ENCODE assay signal across 10 cellular contexts in genomic region chr1:6496360-6496704, GRCh38. TPM values are rescaled to one million over a fixed set of nuclear protein-coding genes. Genes with fewer than 3 reads are reported as not detected.
DNase-seq lines count a peak whose midpoint lies in the region; ATAC-seq and TF ChIP-seq lines count a peak whose summit lies in the region.
"Had no signal": no experiment of that assay in that cellular context is flagged by ENCODE, and none has a peak within 500 bp of the region (broad histone marks: within the 10 kb centered on the region; RNA-seq: fewer than 3 reads in every experiment).

No MANE protein-coding gene starts in this region.

- peak overlapping the region; percentile 83 for H2AFZ ChIP-seq in neuronal stem cell (ENCODE audit: low read length)

- H2BK120ac ChIP-seq in neuronal stem cell (ENCODE audit: low read depth, low read length) = no peak overlapping the region

- no peak overlapping the region for H3K27ac ChIP-seq in neuronal stem cell (replicated peaks; ENCODE audit: low read length)

- no peak overlapping the region for H2BK5ac ChIP-seq in neuronal stem cell (ENCODE audit: low read length)

- H3K4me3 ChIP-seq in fibroblast of pulmonary artery (replicated peaks; ENCODE audit: low read depth, low read length) = peak overlapping the region; percentile 67
- peak overlapping the region; percentile 62 to 86 for H3K4me3 ChIP-seq in neuronal stem cell (ENCODE audit: low read length in 2 of 2)

- no peak overlapping the region for H3K18ac ChIP-seq in neuronal stem cell (ENCODE audit: low read length)

- H3K4me2 ChIP-seq in neuronal stem cell (ENCODE audit: insufficient read depth, low read length, poor library complexity, severe bottlenecking) = peak overlapping the region; percentile 92

- no peaks in the 10 kb centered on the region for H3K9me3 ChIP-seq in neuronal stem cell (replicated peaks in 1 of 2; ENCODE audit: control insufficient read depth in 2 of 2, insufficient read depth in 1 of 2, low read depth in 1 of 2, low read length in 2 of 2)

- intact Hi-C loops in Calu3 (cut with micrococcal nuclease; ENCODE audit: unreplicated experiment) = no loop called here
- intact Hi-C loops in activated CD4-positive, alpha-beta memory T cell treated with anti-CD3 and anti-CD28 coated beads for 36 hours (cut with micrococcal nuclease) = no loop called here

- H3K36me3 ChIP-seq in neuronal stem cell (replicated peaks in 1 of 2; ENCODE audit: control insufficient read depth in 2 of 2, insufficient read depth in 2 of 2, low read length in 2 of 2) = no peaks in the 10 kb centered on the region

- WGBS in neuronal stem cell (ENCODE audit: extremely low coverage in 2 of 2, insufficient read length in 2 of 2, insufficient replicate concordance in 1 of 2), 2 donors = no CpG with 5 or more reads among the region's 13 CpGs

- no peak overlapping the region for H3K14ac ChIP-seq in neuronal stem cell (ENCODE audit: low read length)

- ATAC-seq in T-cell (replicated peaks in 1 of 4) = no peak

- H3K27me3 ChIP-seq in neuronal stem cell (ENCODE audit: control insufficient read depth in 3 of 3, insufficient read depth in 3 of 3, low read depth in 1 of 3, low read length in 3 of 3) = peaks cover 0 to 17% (median 16%) of the 10 kb centered on the region in 3 experiments

- peaks cover 7% of the 10 kb centered on the region for H3K4me1 Mint-ChIP-seq in Calu3 (ENCODE audit: low read depth, unreplicated experiment)
- H3K4me1 Mint-ChIP-seq in T-cell = peaks cover 24 to 41% (median 28%) of the 10 kb centered on the region in 3 donors
- peaks cover 17% of the 10 kb centered on the region for H3K4me1 Mint-ChIP-seq in activated CD4-positive, alpha-beta memory T cell treated with anti-CD3 and anti-CD28 coated beads for 36 hours (ENCODE audit: low read depth)

- peak overlapping the region; percentile 68 for H3K23ac ChIP-seq in neuronal stem cell (ENCODE audit: low read depth, low read length, poor library complexity)

- CTCF ChIA-PET in Calu3 (lab: Charles Lee) (no interaction called here), T-cell (lab: Charles Lee) (no interaction called here)
- CTCF ChIA-PET in activated CD4-positive, alpha-beta memory T cell treated with anti-CD3 and anti-CD28 coated beads for 36 hours (lab: Charles Lee) = interaction anchor here (0.8 kb wide), 1 partner anchor 36 kb away, joined by 3 read pairs; no protein-coding TSS in a partner anchor

- peak overlapping the region; percentile 98 for H2AK5ac ChIP-seq in neuronal stem cell (ENCODE audit: low read depth, low read length)

- H3K27me3 Mint-ChIP-seq in Calu3 (ENCODE audit: unreplicated experiment) (peaks cover 63% of the 10 kb centered on the region), T-cell (peaks cover 0 to 2% of the 10 kb centered on the region in 2 donors)
- H3K27me3 Mint-ChIP-seq in activated CD4-positive, alpha-beta memory T cell treated with anti-CD3 and anti-CD28 coated beads for 36 hours = peaks cover 3% of the 10 kb centered on the region

- peaks cover 5% of the 10 kb centered on the region for H3K36me3 Mint-ChIP-seq in Calu3 (ENCODE audit: insufficient read depth, unreplicated experiment)
- H3K36me3 Mint-ChIP-seq in T-cell = no peaks in the 10 kb centered on the region
- H3K36me3 Mint-ChIP-seq in activated CD4-positive, alpha-beta memory T cell treated with anti-CD3 and anti-CD28 coated beads for 36 hours = no peaks in the 10 kb centered on the region
- H3K36me3 Mint-ChIP-seq: IgD-negative memory B cell had no signal

- no peak overlapping the region for H3K4ac ChIP-seq in neuronal stem cell (ENCODE audit: low read length)

- no peaks in the 10 kb centered on the region for H3K79me1 ChIP-seq in neuronal stem cell (ENCODE audit: low read depth, low read length)

- H4K91ac ChIP-seq in neuronal stem cell (ENCODE audit: low read depth, low read length, poor library complexity) = no peak overlapping the region

- no peak overlapping the region for H3K9ac ChIP-seq in neuronal stem cell (ENCODE audit: low read depth, low read length, poor library complexity)

- H3K27ac Mint-ChIP-seq in Calu3 (ENCODE audit: unreplicated experiment) (no peak overlapping the region), T-cell (peak overlapping the region; percentile 28 to 66)
- no peak overlapping the region for H3K27ac Mint-ChIP-seq in activated CD4-positive, alpha-beta memory T cell treated with anti-CD3 and anti-CD28 coated beads for 36 hours
- H3K27ac Mint-ChIP-seq: IgD-negative memory B cell had no signal

- H4K8ac ChIP-seq in neuronal stem cell (ENCODE audit: low read depth, low read length) = no peak overlapping the region

- H3K4me1 ChIP-seq in neuronal stem cell (ENCODE audit: control insufficient read depth in 2 of 2, insufficient read depth in 1 of 2, low read depth in 1 of 2, low read length in 2 of 2) = peaks cover 20 to 31% of the 10 kb centered on the region in 2 donors

- POLR2A ChIA-PET in T-cell (lab: Charles Lee) = no interaction called here
- POLR2A ChIA-PET in activated CD4-positive, alpha-beta memory T cell treated with anti-CD3 and anti-CD28 coated beads for 36 hours (lab: Charles Lee) = no interaction called here

- TF ChIP-seq CTCF in Calu3 (IDR thresholded peaks at IDR 0.05; ENCODE audit: unreplicated experiment) (no peak), fibroblast of pulmonary artery (IDR thresholded peaks at IDR 0.05; ENCODE audit: low read length, missing control alignments) (no peak)

- H2BK15ac ChIP-seq in neuronal stem cell (ENCODE audit: low read length) = peak overlapping the region; percentile 38

- H3K9me3 Mint-ChIP-seq in Calu3 (ENCODE audit: low read depth, unreplicated experiment) = no peaks in the 10 kb centered on the region
- H3K9me3 Mint-ChIP-seq in T-cell = no peaks in the 10 kb centered on the region
- H3K9me3 Mint-ChIP-seq in activated CD4-positive, alpha-beta memory T cell treated with anti-CD3 and anti-CD28 coated beads for 36 hours = no peaks in the 10 kb centered on the region
- H3K9me3 Mint-ChIP-seq: IgD-negative memory B cell had no signal

- DNase-seq in Calu3 (no peak), T-cell (no peak), fibroblast of pulmonary artery (ENCODE audit: low read depth) (no peak), neuronal stem cell (ENCODE audit: low spot score) (no peak), NCI-H2227 treated with DMSO at 0.1 percent for 48 hours (lab: John Stamatoyannopoulos, UW) (no peak)
- no peak for DNase-seq in activated effector memory CD4-positive, alpha-beta T cell treated with Interleukin-2 at 50 U/mL for 16 hours
- no peak for DNase-seq in activated CD4-positive, alpha-beta memory T cell treated with anti-CD3 and anti-CD28 coated beads for 36 hours
- no peak for DNase-seq in activated CD4-positive, alpha-beta T cell treated with anti-CD3 and anti-CD28 coated beads, Interleukin-2, amount 50 U/mL, for 1 hour
- DNase-seq: kidney glomerular epithelial cell had no signal

- H2BK12ac ChIP-seq in neuronal stem cell (ENCODE audit: low read length) = peak overlapping the region; percentile 60

- BruUV-seq in Calu3 (replicated peaks; lab: Mats Ljungman, UMichigan) = no TSS peak

- H3K4me3 Mint-ChIP-seq in Calu3 (ENCODE audit: low read depth, unreplicated experiment) = peak overlapping the region; percentile 28
- H3K4me3 Mint-ChIP-seq in T-cell = peak overlapping the region; percentile 56 to 66 (median 59)
- no peak overlapping the region for H3K4me3 Mint-ChIP-seq in activated CD4-positive, alpha-beta memory T cell treated with anti-CD3 and anti-CD28 coated beads for 36 hours

RNA-seq across cellular contexts. Expression of gene PLEKHG5, which starts 4.9 kb away (rescaled TPM):
- total RNA-seq in Calu3 (2022) = 5.1 and 7.8 TPM in 2 replicates
- 10 to 100 TPM in 1 of 5 donors, 1 to 10 TPM in 4; 7.1 to 18.2 (median 8.4) TPM for total RNA-seq in T-cell
- 18.8 TPM for polyA plus RNA-seq in neuronal stem cell (2013, experiment 1 of 2)
- polyA plus RNA-seq in neuronal stem cell (2013, experiment 2 of 2) = 18.8 TPM
- 1 to 10 TPM; 2.1 to 2.2 TPM for total RNA-seq in activated CD4-positive, alpha-beta memory T cell treated with anti-CD3 and anti-CD28 coated beads for 36 hours
- polyA plus RNA-seq: IgD-negative memory B cell had no signal

RNA-seq across cellular contexts. Expression of gene TNFRSF25, which starts 30.4 kb away (rescaled TPM):
- total RNA-seq in Calu3 (2022) (6.4 and 10.1 TPM in 2 replicates), T-cell (100 to 1,000 TPM; 215 to 580 (median 446) TPM)
- 14.5 TPM for polyA plus RNA-seq in neuronal stem cell (2013, experiment 1 of 2)
- 14.1 TPM for polyA plus RNA-seq in neuronal stem cell (2013, experiment 2 of 2)
- 10 to 100 TPM; 90.0 to 97.4 TPM for total RNA-seq in activated CD4-positive, alpha-beta memory T cell treated with anti-CD3 and anti-CD28 coated beads for 36 hours

RNA-seq across cellular contexts. Expression of gene NOL9, which starts 58.0 kb away (rescaled TPM):
- total RNA-seq in Calu3 (2022) (27.2 and 30.4 TPM in 2 replicates), T-cell (10 to 100 TPM; 48.6 to 66.6 (median 58.7) TPM)
- 8.4 TPM for polyA plus RNA-seq in neuronal stem cell (2013, experiment 1 of 2)
- 7.8 TPM for polyA plus RNA-seq in neuronal stem cell (2013, experiment 2 of 2)
- total RNA-seq in activated CD4-positive, alpha-beta memory T cell treated with anti-CD3 and anti-CD28 coated beads for 36 hours = 10 to 100 TPM; 29.8 to 32.5 TPM

RNA-seq across cellular contexts. Expression of gene TAS1R1, which starts 58.8 kb away (rescaled TPM):
- total RNA-seq in Calu3 (2022) (not detected in 2 replicates), T-cell (not detected)
- not detected for polyA plus RNA-seq in neuronal stem cell (2013, experiment 1 of 2)
- not detected for polyA plus RNA-seq in neuronal stem cell (2013, experiment 2 of 2)
- total RNA-seq in activated CD4-positive, alpha-beta memory T cell treated with anti-CD3 and anti-CD28 coated beads for 36 hours = not detected
- polyA plus RNA-seq: IgD-negative memory B cell had no signal

Comparison
In these comparisons a context has a peak if more than half of its experiments do, and no peak if none do; other contexts are left out.
1. H3K27ac Mint-ChIP-seq: peak in T-cell (2 of 2); none in Calu3 (single experiment) and activated CD4-positive, alpha-beta memory T cell treated with anti-CD3 and anti-CD28 coated beads for 36 hours (single experiment).